In the genomic region with DNA sequence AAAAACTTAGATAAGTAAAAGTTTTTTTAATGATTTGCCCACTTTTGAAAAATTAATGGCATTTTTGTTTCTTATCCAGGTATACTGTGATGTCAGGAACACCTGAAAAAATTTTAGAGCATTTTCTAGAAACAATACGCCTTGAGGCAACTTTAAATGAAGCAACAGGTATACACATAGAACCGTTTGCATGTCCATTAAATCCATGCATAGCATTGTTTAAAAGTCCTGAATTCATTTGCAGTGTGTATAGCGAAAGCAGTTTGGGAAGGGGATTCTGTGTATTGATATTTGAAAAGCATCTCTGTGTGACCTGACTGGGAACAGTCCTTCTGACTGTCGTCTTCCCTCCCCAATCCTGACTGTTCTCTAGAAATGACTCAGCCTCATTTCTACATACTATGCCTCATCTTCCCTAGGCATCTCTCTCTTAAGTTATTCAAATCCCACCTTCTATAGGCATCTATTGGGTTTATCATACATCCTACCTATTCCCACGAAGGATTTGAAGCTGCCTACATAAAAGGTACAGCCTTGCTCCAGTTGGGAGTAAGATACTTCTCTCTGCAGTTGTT, we compare ENCODE assay signal across 20 cellular contexts.
A peak's percentile ranks its signal among the peaks of the same experiment; 100 is the strongest.
DNase-seq lines count a peak whose midpoint lies in the region; ATAC-seq, FAIRE-seq and TF ChIP-seq lines count a peak whose summit lies in the region.
"Had no signal": no experiment of that assay in that cellular context is flagged by ENCODE, and none has a peak within 500 bp of the region (broad histone marks: within the 10 kb centered on the region; RNA-seq: fewer than 3 reads in every experiment).

No MANE protein-coding gene starts in this region.

- H3K4me2 ChIP-seq in IMR-90 (ENCODE audit: low read depth, low read length) = peak overlapping the region; percentile 10; the same call in 1 of the 2 replicates

- H3K9me3 ChIP-seq in IMR-90 (ENCODE audit: control insufficient read depth, insufficient read depth, low read length) = no peaks in the 10 kb centered on the region
- H3K9me3 ChIP-seq in effector memory CD4-positive, alpha-beta T cell (ENCODE audit: control insufficient read depth, low read length) = no peaks in the 10 kb centered on the region
- H3K9me3 ChIP-seq: gastroesophageal sphincter, neutrophil, suprapubic skin had no signal

- no peak for TF ChIP-seq RAD21 in IMR-90 (IDR thresholded peaks at IDR 0.05; ENCODE audit: low read length)

- BruUV-seq in IMR-90 (replicated peaks; lab: Mats Ljungman, UMichigan) = no TSS peak
- no TSS peak for BruUV-seq in MCF 10A (replicated peaks; lab: Mats Ljungman, UMichigan)

- H3K4me1 Mint-ChIP-seq in MCF 10A (ENCODE audit: insufficient read depth, unreplicated experiment) (peaks cover 19% of the 10 kb centered on the region), mesothelial cell of epicardium (peaks cover 45% of the 10 kb centered on the region)
- H3K4me1 Mint-ChIP-seq: activated B cell treated with CpG ODN at 0.5 μM for 24 hours had no signal

- H3K4me3 Mint-ChIP-seq in MCF 10A (ENCODE audit: unreplicated experiment) (no peak overlapping the region), mesothelial cell of epicardium (no peak overlapping the region)
- H3K4me3 Mint-ChIP-seq: activated B cell treated with CpG ODN at 0.5 μM for 24 hours; activated T-cell treated with anti-CD3 and anti-CD28 coated beads, Interleukin-2, amount 50 U/mL, for 72 hours; brain; dendritic cell treated with granulocyte-macrophage colony-stimulating factor and Interleukin-4, amounts not matched to agents 40 ng/mL and 50 ng/mL, for 4 days had no signal

- H3K27me3 ChIP-seq in IMR-90 (ENCODE audit: control insufficient read depth, insufficient read depth, low read length) = no peaks in the 10 kb centered on the region
- H3K27me3 ChIP-seq in effector memory CD4-positive, alpha-beta T cell (replicated peaks; ENCODE audit: control insufficient read depth, insufficient read depth, low read length, poor library complexity, severe bottlenecking) = no peaks in the 10 kb centered on the region
- H3K27me3 ChIP-seq: gastroesophageal sphincter, neutrophil, suprapubic skin had no signal

- no peak overlapping the region for H2AFZ ChIP-seq in IMR-90 (replicated peaks; ENCODE audit: low read length, poor library complexity)

- H3K79me1 ChIP-seq in IMR-90 (ENCODE audit: low read depth in 1 of 2, low read length in 2 of 2) = no peaks in the 10 kb centered on the region

- peak overlapping the region; percentile 87 for H2BK5ac ChIP-seq in IMR-90 (ENCODE audit: low read depth, low read length, poor library complexity, severe bottlenecking)

- peak overlapping the region; percentile 78 for H2AK5ac ChIP-seq in IMR-90 (ENCODE audit: low read depth, low read length)

- H3K27ac ChIP-seq in IMR-90 (ENCODE audit: insufficient read depth, low read length) = peak overlapping the region; percentile 16; the same call in 1 of the 2 replicates
- H3K27ac ChIP-seq in effector memory CD4-positive, alpha-beta T cell (ENCODE audit: insufficient read depth, low read length, poor library complexity, severe bottlenecking) = no peak overlapping the region
- H3K27ac ChIP-seq: HL-60, neutrophil, suprapubic skin had no signal

- H2BK20ac ChIP-seq in IMR-90 (ENCODE audit: low read depth, low read length) = peak overlapping the region; percentile 74

- H3K14ac ChIP-seq in IMR-90 (replicated peaks; ENCODE audit: low read depth, low read length) = peak overlapping the region; percentile 93

- peak overlapping the region; percentile 6; the same call in 1 of the 2 replicates for H3K23ac ChIP-seq in IMR-90 (ENCODE audit: low read depth, low read length)

- H3K27ac Mint-ChIP-seq in MCF 10A (ENCODE audit: low read depth, unreplicated experiment) (peak overlapping the region; percentile 83), mesothelial cell of epicardium (peak overlapping the region; percentile 56)
- H3K27ac Mint-ChIP-seq: activated B cell treated with CpG ODN at 0.5 μM for 24 hours; activated T-cell treated with anti-CD3 and anti-CD28 coated beads, Interleukin-2, amount 50 U/mL, for 72 hours; dendritic cell treated with granulocyte-macrophage colony-stimulating factor and Interleukin-4, amounts not matched to agents 40 ng/mL and 50 ng/mL, for 4 days had no signal

- no peak overlapping the region for H2AK9ac ChIP-seq in IMR-90 (replicated peaks; ENCODE audit: low read depth, low read length, poor library complexity)

- H4K8ac ChIP-seq in IMR-90 (ENCODE audit: low read depth in 2 of 2, low read length in 2 of 2) = peak overlapping the region; percentile 2 to 78; a peak in 3 of 4 replicates

- no peak overlapping the region for H3K9ac ChIP-seq in IMR-90 (ENCODE audit: low read depth, low read length)

- H3K4ac ChIP-seq in IMR-90 (ENCODE audit: low read depth, low read length) = peak overlapping the region; percentile 76

- H3K27me3 Mint-ChIP-seq in MCF 10A (ENCODE audit: insufficient read depth, unreplicated experiment) (no peaks in the 10 kb centered on the region), mesothelial cell of epicardium (ENCODE audit: low read depth) (no peaks in the 10 kb centered on the region)
- H3K27me3 Mint-ChIP-seq: brain had no signal

- no peak overlapping the region for H3K56ac ChIP-seq in IMR-90 (ENCODE audit: extremely low read depth, insufficient read depth, low read length)

- ATAC-seq in IMR-90 (ENCODE audit: low read depth) = no peak
- ATAC-seq: activated T-cell treated with anti-CD3 and anti-CD28 coated beads, Interleukin-2, amount 50 U/mL, for 72 hours; K562 had no signal

- H3K36me3 Mint-ChIP-seq in MCF 10A (ENCODE audit: insufficient read depth, unreplicated experiment) (no peaks in the 10 kb centered on the region), mesothelial cell of epicardium (peaks cover 13% of the 10 kb centered on the region)
- H3K36me3 Mint-ChIP-seq: brain had no signal

- CTCF ChIA-PET in IMR-90 (lab: Yijun Ruan, JAX) (no interaction called here), MCF 10A (lab: Yijun Ruan, JAX) (interaction anchor here (1.3 to 4.8 kb wide), 5 partner anchors 12 to 139 kb away, joined by 3 to 21 read pairs (median 6); no protein-coding TSS in a partner anchor)

- peak overlapping the region; percentile 34 for H3K18ac ChIP-seq in IMR-90 (ENCODE audit: low read depth, low read length)

- peak overlapping the region; percentile 31 for H4K5ac ChIP-seq in IMR-90 (ENCODE audit: low read depth, low read length)

- H3K9me1 ChIP-seq in IMR-90 (ENCODE audit: insufficient read depth, low read length) = peaks cover 14% of the 10 kb centered on the region; the same call in 1 of the 2 replicates

- peak; percentile 46 for DNase-seq in CD1c-positive myeloid dendritic cell (ENCODE audit: extremely low spot score)
- DNase-seq in IMR-90 = peak; percentile 57
- DNase-seq in MCF 10A (ENCODE audit: unreplicated experiment) = peak; percentile 40
- no peak for DNase-seq in mesothelial cell of epicardium (ENCODE audit: low spot score in 2 of 2, unreplicated experiment in 2 of 2)
- DNase-seq in NCI-H2081 treated with DMSO at 0.1 percent for 48 hours (lab: John Stamatoyannopoulos, UW) = no peak
- no peak for DNase-seq in H54 (ENCODE audit: insufficient read length, low spot score)
- no peak for DNase-seq in effector memory CD4-positive, alpha-beta T cell
- no peak for DNase-seq in NCI-H226
- DNase-seq: activated B cell treated with CpG ODN at 0.5 μM for 24 hours; activated naive CD4-positive, alpha-beta T cell treated with anti-CD3 and anti-CD28 coated beads, Interleukin-2, amount 50 U/mL, for 16 hours; activated T-cell treated with anti-CD3 and anti-CD28 coated beads, Interleukin-2, amount 50 U/mL, for 72 hours; NCI-H2081; NCI-H524 treated with DMSO at 0.1 percent for 48 hours had no signal

- peak overlapping the region; percentile 92 for H2BK120ac ChIP-seq in IMR-90 (ENCODE audit: low read depth, low read length)

- POLR2A ChIA-PET in IMR-90 (lab: Charles Lee; ENCODE audit: unreplicated experiment) (no interaction called here), MCF 10A (lab: Yijun Ruan, JAX) (interaction anchor here (0.8 to 1.5 kb wide), 4 partner anchors 11 to 64 kb away, joined by 3 to 14 read pairs (median 6); no protein-coding TSS in a partner anchor)

- peak overlapping the region; percentile 29; the same call in 1 of the 2 replicates for H4K91ac ChIP-seq in IMR-90 (ENCODE audit: insufficient read depth, low read depth, low read length)

- dilution Hi-C loops in IMR-90 (cut with HindIII; ENCODE audit: low sequenced_read_pairs, unreplicated experiment) = no loop called here

- peaks cover 25% of the 10 kb centered on the region for H3K4me1 ChIP-seq in IMR-90 (ENCODE audit: control insufficient read depth, insufficient read depth, low read length)
- no peaks in the 10 kb centered on the region for H3K4me1 ChIP-seq in effector memory CD4-positive, alpha-beta T cell (ENCODE audit: control insufficient read depth, insufficient read depth, low read length, poor library complexity, severe bottlenecking)

- TF ChIP-seq CTCF in IMR-90 (conservative IDR thresholded peaks at IDR 0.05; ENCODE audit: low read depth, low read length) = no peak
- no peak for TF ChIP-seq CTCF in MCF 10A (IDR thresholded peaks at IDR 0.05; ENCODE audit: unreplicated experiment)
- no peak for TF ChIP-seq CTCF in mesothelial cell of epicardium (IDR thresholded peaks at IDR 0.05; ENCODE audit: unreplicated experiment)

- no peaks in the 10 kb centered on the region for H3K36me3 ChIP-seq in IMR-90 (ENCODE audit: control insufficient read depth, insufficient read depth, low read length)
- H3K36me3 ChIP-seq in effector memory CD4-positive, alpha-beta T cell (ENCODE audit: control insufficient read depth, insufficient read depth, low read length) = no peaks in the 10 kb centered on the region
- H3K36me3 ChIP-seq: neutrophil, suprapubic skin had no signal

- no CpG with 5 or more reads among the region's 5 CpGs for WGBS in IMR-90 (ENCODE audit: extremely low coverage in 2 of 2, insufficient read length in 1 of 2), 2 experiments

- intact Hi-C loops in IMR-90 (cut with micrococcal nuclease) (no loop called here), MCF 10A (cut with micrococcal nuclease) (no loop called here)

- no peaks in the 10 kb centered on the region for H4K20me1 ChIP-seq in IMR-90 (ENCODE audit: insufficient read depth, low read length)

- no peak overlapping the region for H3K4me3 ChIP-seq in IMR-90 (ENCODE audit: insufficient read depth, low read depth, low read length)
- H3K4me3 ChIP-seq in effector memory CD4-positive, alpha-beta T cell (ENCODE audit: insufficient read depth, low read depth, low read length, poor library complexity, severe bottlenecking) = no peak overlapping the region
- H3K4me3 ChIP-seq: gastroesophageal sphincter, K562, suprapubic skin had no signal

- TF ChIP-seq POLR2A in IMR-90 (IDR thresholded peaks at IDR 0.05; ENCODE audit: low read depth, low read length) (no peak), H54 (IDR thresholded peaks at IDR 0.05; ENCODE audit: low read depth, low read length) (no peak)

- FAIRE-seq in H54 (lab: Jason Lieb, UNC) = no peak
- FAIRE-seq: K562 had no signal

- in situ Hi-C loops in IMR-90 (cut with MboI; ENCODE audit: low sequenced_read_pairs) = no loop called here

- H2BK15ac ChIP-seq in IMR-90 (ENCODE audit: low read depth, low read length) = peak overlapping the region; percentile 93; the same call in 2 of the 3 replicates

- H3K9me3 Mint-ChIP-seq in MCF 10A (ENCODE audit: unreplicated experiment) = no peaks in the 10 kb centered on the region
- H3K9me3 Mint-ChIP-seq in mesothelial cell of epicardium = peaks cover 4% of the 10 kb centered on the region
- H3K9me3 Mint-ChIP-seq: activated B cell treated with CpG ODN at 0.5 μM for 24 hours; activated T-cell treated with anti-CD3 and anti-CD28 coated beads, Interleukin-2, amount 50 U/mL, for 72 hours; brain; dendritic cell treated with granulocyte-macrophage colony-stimulating factor and Interleukin-4, amounts not matched to agents 40 ng/mL and 50 ng/mL, for 4 days had no signal

Comparison
In these comparisons a context has a peak if more than half of its experiments do, and no peak if none do; other contexts are left out.
1. DNase-seq: peak in CD1c-positive myeloid dendritic cell (single experiment), IMR-90 (single experiment) and MCF 10A (single experiment); none in mesothelial cell of epicardium (0 of 2), NCI-H2081 treated with DMSO at 0.1 percent for 48 hours (single experiment), H54 (single experiment), effector memory CD4-positive, alpha-beta T cell (0 of 3) and NCI-H226 (single experiment).